8 cellular contexts compared by ENCODE assay signal in the genomic region with DNA sequence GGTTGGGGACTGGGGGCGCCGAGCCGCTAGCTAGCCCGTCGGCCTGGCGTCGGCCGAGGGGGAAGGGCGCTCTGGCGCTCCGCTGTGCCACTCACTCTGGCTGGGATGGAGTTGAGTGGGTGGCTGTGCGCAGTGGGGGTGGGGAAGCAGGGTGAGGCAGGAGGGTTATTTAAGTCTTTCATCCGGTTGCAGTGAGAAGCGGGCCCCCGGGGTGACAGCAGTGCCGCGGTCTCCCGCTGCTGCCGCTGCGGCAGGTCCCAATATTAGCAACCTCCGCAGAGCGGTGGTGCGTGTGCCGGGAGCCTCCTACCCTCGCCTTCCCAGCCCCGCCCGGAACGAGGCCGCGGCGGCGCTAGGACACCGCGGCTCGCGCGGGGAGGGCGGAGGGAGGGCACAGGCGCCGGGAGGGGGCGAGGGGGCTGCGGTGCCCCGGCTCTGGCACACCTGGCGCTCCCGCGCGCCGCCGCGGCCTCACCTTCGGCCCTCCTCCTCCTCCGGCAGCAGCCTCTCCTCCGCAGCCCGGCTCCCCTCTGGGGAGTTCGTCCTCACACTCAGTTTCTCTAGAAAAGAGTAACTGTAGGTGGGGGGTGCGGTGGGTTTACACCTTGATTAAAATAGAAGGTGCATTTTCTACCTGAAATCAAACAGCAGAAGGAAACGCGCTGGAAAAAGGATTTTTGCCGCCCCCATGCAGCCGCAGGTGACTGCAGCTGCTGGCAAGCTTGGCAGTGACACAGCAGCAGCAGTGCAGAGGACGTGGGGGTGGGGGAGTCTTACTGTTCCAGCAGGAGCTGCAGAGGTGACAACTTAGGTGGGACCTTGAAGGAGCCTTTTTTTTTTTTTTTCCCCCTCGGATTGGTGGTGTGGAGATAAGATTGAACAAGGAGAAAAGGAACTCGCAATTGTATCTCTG. TPM values are rescaled to one million over a fixed set of nuclear protein-coding genes. Genes with fewer than 3 reads are reported as not detected.
DNase-seq lines count a peak whose midpoint lies in the region; ATAC-seq and TF ChIP-seq lines count a peak whose summit lies in the region.

No MANE protein-coding gene starts in this region.

- H3K27me3 ChIP-seq in CD4-positive, alpha-beta T cell (ENCODE audit: control insufficient read depth, insufficient read depth, low read length): peaks cover 23% of the 10 kb centered on the region

- H3K4me3 Mint-ChIP-seq in CD4-positive, alpha-beta T cell: peak overlapping the region; percentile 90
- H3K4me3 Mint-ChIP-seq in osteocyte (ENCODE audit: unreplicated experiment): peak overlapping the region; percentile 35

- H3K9me3 ChIP-seq in CD4-positive, alpha-beta T cell (ENCODE audit: control insufficient read depth, low read length): no peaks in the 10 kb centered on the region

- no peak overlapping the region for H3K4me3 ChIP-seq in NB4 (ENCODE audit: low read depth, low read length)

- peaks cover 40% of the 10 kb centered on the region for H3K4me1 Mint-ChIP-seq in CD4-positive, alpha-beta T cell (ENCODE audit: low read depth)
- peaks cover 29% of the 10 kb centered on the region for H3K4me1 Mint-ChIP-seq in osteocyte (ENCODE audit: unreplicated experiment)

- intact Hi-C loops in CD4-positive, alpha-beta T cell (cut with DNase I, micrococcal nuclease): loop anchor here in 1 of 2 experiments (2.0 to 10.0 kb wide), 2 partner anchors 37 to 1699 kb away; no protein-coding TSS in a partner anchor

- peak; percentile 11 for ATAC-seq in CD4-positive, alpha-beta T cell (ENCODE audit: poor library complexity)
- no peak for ATAC-seq in HG02852 (IDR thresholded peaks at IDR 0.05; ENCODE audit: unreplicated experiment)

- DNase-seq in CD4-positive, alpha-beta T cell: peak in 6 of 10 experiments; percentile 18 to 46 (median 37)
- DNase-seq in NB4 (ENCODE audit: low read depth): peak; percentile 39
- DNase-seq in activated T-cell treated with anti-CD3 and anti-CD28 coated beads, Interleukin-2, amount 50 U/mL, for 1 hour: peak; percentile 52
- DNase-seq in germinal center (ENCODE audit: low spot score): peak; percentile 18
- no peak for DNase-seq in osteocyte (ENCODE audit: extremely low spot score, unreplicated experiment)
- no peak for DNase-seq in A172 (ENCODE audit: low spot score)
- DNase-seq in NCI-H2227 (lab: John Stamatoyannopoulos, UW; ENCODE audit: unreplicated experiment): no peak

- no peak for TF ChIP-seq CTCF in CD4-positive, alpha-beta T cell (IDR thresholded peaks at IDR 0.05)
- TF ChIP-seq CTCF in NB4 (IDR thresholded peaks at IDR 0.05; ENCODE audit: low read depth, low read length) (no peak), osteocyte (IDR thresholded peaks at IDR 0.05) (no peak)

- H3K27ac ChIP-seq in CD4-positive, alpha-beta T cell (ENCODE audit: low read depth, low read length): no peak overlapping the region

- H3K27ac Mint-ChIP-seq in CD4-positive, alpha-beta T cell: peak overlapping the region; percentile 6
- H3K27ac Mint-ChIP-seq in osteocyte (ENCODE audit: unreplicated experiment): no peak overlapping the region

- POLR2A ChIA-PET in CD4-positive, alpha-beta T cell (lab: Charles Lee): interaction anchor here (1.5 to 1.7 kb wide), 2 partner anchors 37 to 72 kb away, joined by 4 to 6 read pairs; a partner anchor contains a TSS

- TF ChIP-seq POLR2A in NB4 (IDR thresholded peaks at IDR 0.05; ENCODE audit: extremely low read depth, insufficient read length): no peak

- CTCF ChIA-PET in CD4-positive, alpha-beta T cell (lab: Charles Lee): interaction anchor here (1.6 kb wide), 1 partner anchor 37 kb away, joined by 6 read pairs; no protein-coding TSS in a partner anchor

- no peaks in the 10 kb centered on the region for H3K36me3 Mint-ChIP-seq in CD4-positive, alpha-beta T cell (ENCODE audit: low read depth)
- no peaks in the 10 kb centered on the region for H3K36me3 Mint-ChIP-seq in osteocyte (ENCODE audit: unreplicated experiment)

- no peaks in the 10 kb centered on the region for H3K9me3 Mint-ChIP-seq in CD4-positive, alpha-beta T cell
- H3K9me3 Mint-ChIP-seq in osteocyte (ENCODE audit: unreplicated experiment): no peaks in the 10 kb centered on the region

- H3K27me3 Mint-ChIP-seq in CD4-positive, alpha-beta T cell: peaks cover 43% of the 10 kb centered on the region
- H3K27me3 Mint-ChIP-seq in osteocyte (ENCODE audit: unreplicated experiment): peaks cover 64% of the 10 kb centered on the region

RNA-seq across cellular contexts. Expression of a gene that starts 4.5 kb away (rescaled TPM):
- total RNA-seq in CD4-positive, alpha-beta T cell: 1 to 10 TPM; 2.2 to 3.4 TPM
- not detected in 2 replicates for total RNA-seq in osteocyte
- total RNA-seq in A172 (2014; rRNA removed; shearing (Covaris generic)): not detected in 2 replicates

Comparison
In these comparisons a context has a peak if more than half of its experiments do, and no peak if none do; other contexts are left out.
1. DNase-seq: peak in CD4-positive, alpha-beta T cell (6 of 10), NB4 (single experiment), activated T-cell treated with anti-CD3 and anti-CD28 coated beads, Interleukin-2, amount 50 U/mL, for 1 hour (single experiment) and germinal center (single experiment); none in osteocyte (single experiment), A172 (single experiment) and NCI-H2227 (single experiment).